Comparison of ENCODE assay signal across 8 cellular contexts in the genomic region with DNA sequence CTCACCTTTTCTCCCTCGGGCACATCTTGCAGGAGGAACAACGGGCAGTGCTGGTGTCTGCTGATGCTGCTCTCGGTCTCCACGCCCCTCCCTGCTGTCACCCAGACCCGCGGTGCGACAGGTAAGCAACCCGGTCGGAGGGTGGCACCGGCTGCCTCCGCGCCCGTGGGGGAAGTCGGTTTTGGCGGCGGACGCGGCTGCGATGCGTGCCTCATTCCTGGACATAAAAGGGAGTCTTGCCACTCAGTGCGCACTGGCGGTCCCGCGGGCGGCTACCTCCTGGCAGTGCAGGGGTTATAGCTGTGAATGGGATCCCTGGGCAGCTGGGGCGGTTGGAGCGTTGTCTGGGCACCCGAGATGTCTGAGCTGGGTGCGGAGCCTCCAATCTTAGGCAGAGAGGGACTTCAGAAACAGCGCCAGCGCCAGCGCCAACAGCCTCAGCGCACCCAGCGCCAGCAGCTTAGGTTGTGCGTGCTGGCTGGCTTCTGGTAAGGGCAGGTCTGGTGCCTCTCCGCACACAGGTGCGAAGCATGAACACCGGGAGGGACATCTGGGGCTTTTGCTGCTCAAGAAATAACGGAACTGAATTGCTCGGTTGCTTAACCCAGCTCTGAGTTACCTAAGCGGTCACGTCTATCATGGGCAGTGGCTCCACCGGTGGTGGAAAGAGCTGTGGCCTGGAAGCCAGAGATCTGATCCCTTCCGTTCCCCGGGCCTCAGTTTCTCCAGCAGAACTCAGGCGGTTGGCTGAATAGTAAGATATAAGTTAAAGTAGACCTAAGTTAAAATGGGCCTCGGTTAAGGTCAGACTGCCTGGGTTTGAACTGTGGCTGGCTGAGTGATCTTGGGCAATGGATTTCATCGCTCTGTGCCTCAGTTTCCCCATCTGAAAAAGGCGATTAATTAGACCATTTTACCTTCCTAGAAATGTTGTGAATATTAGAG. TPM values are rescaled to one million over a fixed set of nuclear protein-coding genes. Genes with fewer than 3 reads are reported as not detected.
DNase-seq lines count a peak whose midpoint lies in the region; ATAC-seq lines count a peak whose summit lies in the region.

No MANE protein-coding gene starts in this region.

- H3K4me1 Mint-ChIP-seq in activated T-helper 17 cell treated with anti-CD3 and anti-CD28 coated beads, Interleukin-2, amount 50 U/mL, for 72 hours = no peaks in the 10 kb centered on the region
- H3K4me1 Mint-ChIP-seq in stimulated activated naive CD8-positive, alpha-beta T cell treated with anti-CD3 and anti-CD28 coated beads, Interleukin-15, Interleukin-2, amounts not matched to agents 100 ng/mL and 50 ng/mL, for 24 hours (ENCODE audit: low read depth) = peaks cover 3% of the 10 kb centered on the region

- H3K9me3 ChIP-seq in iPS-18a (ENCODE audit: control insufficient read depth, low read depth, low read length) = no peaks in the 10 kb centered on the region

- no peak for ATAC-seq in activated T-helper 17 cell treated with anti-CD3 and anti-CD28 coated beads, Interleukin-2, amount 50 U/mL, for 72 hours (replicated peaks)

- peaks cover 58% of the 10 kb centered on the region for H3K27me3 Mint-ChIP-seq in activated T-helper 17 cell treated with anti-CD3 and anti-CD28 coated beads, Interleukin-2, amount 50 U/mL, for 72 hours
- H3K27me3 Mint-ChIP-seq in stimulated activated naive CD8-positive, alpha-beta T cell treated with anti-CD3 and anti-CD28 coated beads, Interleukin-15, Interleukin-2, amounts not matched to agents 100 ng/mL and 50 ng/mL, for 24 hours = peaks cover 68% of the 10 kb centered on the region

- peak overlapping the region; percentile 54 for H3K4me3 ChIP-seq in iPS-18a (ENCODE audit: low read length)

- peak; percentile 68 for DNase-seq in NCI-H748 (lab: John Stamatoyannopoulos, UW; ENCODE audit: unreplicated experiment)
- DNase-seq in NCI-H748 treated with DMSO at 0.1 percent for 48 hours (lab: John Stamatoyannopoulos, UW) = no peak
- DNase-seq in OCI-M2 (lab: John Stamatoyannopoulos, UW; ENCODE audit: unreplicated experiment) = no peak
- no peak for DNase-seq in NAMALWA (ENCODE audit: low spot score)
- no peak for DNase-seq in NCI-H1436 treated with DMSO at 0.1 percent for 48 hours (lab: John Stamatoyannopoulos, UW)

- H3K9me3 Mint-ChIP-seq in activated T-helper 17 cell treated with anti-CD3 and anti-CD28 coated beads, Interleukin-2, amount 50 U/mL, for 72 hours = no peaks in the 10 kb centered on the region
- H3K9me3 Mint-ChIP-seq in stimulated activated naive CD8-positive, alpha-beta T cell treated with anti-CD3 and anti-CD28 coated beads, Interleukin-15, Interleukin-2, amounts not matched to agents 100 ng/mL and 50 ng/mL, for 24 hours = no peaks in the 10 kb centered on the region

- no peak overlapping the region for H3K9ac ChIP-seq in iPS-18a (ENCODE audit: low read length)

- no peaks in the 10 kb centered on the region for H3K36me3 Mint-ChIP-seq in activated T-helper 17 cell treated with anti-CD3 and anti-CD28 coated beads, Interleukin-2, amount 50 U/mL, for 72 hours (ENCODE audit: low read depth)
- no peaks in the 10 kb centered on the region for H3K36me3 Mint-ChIP-seq in stimulated activated naive CD8-positive, alpha-beta T cell treated with anti-CD3 and anti-CD28 coated beads, Interleukin-15, Interleukin-2, amounts not matched to agents 100 ng/mL and 50 ng/mL, for 24 hours (ENCODE audit: low read depth)

- H3K4me3 Mint-ChIP-seq in activated T-helper 17 cell treated with anti-CD3 and anti-CD28 coated beads, Interleukin-2, amount 50 U/mL, for 72 hours = peak overlapping the region; percentile 33
- peak overlapping the region; percentile 63 for H3K4me3 Mint-ChIP-seq in stimulated activated naive CD8-positive, alpha-beta T cell treated with anti-CD3 and anti-CD28 coated beads, Interleukin-15, Interleukin-2, amounts not matched to agents 100 ng/mL and 50 ng/mL, for 24 hours

- H3K36me3 ChIP-seq in iPS-18a (ENCODE audit: control insufficient read depth, low read depth, low read length) = no peaks in the 10 kb centered on the region

- no peak overlapping the region for H3K27ac Mint-ChIP-seq in activated T-helper 17 cell treated with anti-CD3 and anti-CD28 coated beads, Interleukin-2, amount 50 U/mL, for 72 hours
- no peak overlapping the region for H3K27ac Mint-ChIP-seq in stimulated activated naive CD8-positive, alpha-beta T cell treated with anti-CD3 and anti-CD28 coated beads, Interleukin-15, Interleukin-2, amounts not matched to agents 100 ng/mL and 50 ng/mL, for 24 hours

- peaks cover 57% of the 10 kb centered on the region for H3K27me3 ChIP-seq in iPS-18a (ENCODE audit: control insufficient read depth, insufficient read depth, low read length)

- no peak overlapping the region for H3K27ac ChIP-seq in iPS-18a (ENCODE audit: low read length)

- no peaks in the 10 kb centered on the region for H3K4me1 ChIP-seq in iPS-18a (ENCODE audit: control insufficient read depth, low read depth, low read length)

RNA-seq across cellular contexts. Expression of a gene that starts 0.7 kb away (rescaled TPM):
- total RNA-seq in activated T-helper 17 cell treated with anti-CD3 and anti-CD28 coated beads, Interleukin-2, amount 50 U/mL, for 72 hours = under 1 TPM; 0.11 to 0.82 TPM
